ENCODE assay signal across 1 cellular context in the genomic region with DNA sequence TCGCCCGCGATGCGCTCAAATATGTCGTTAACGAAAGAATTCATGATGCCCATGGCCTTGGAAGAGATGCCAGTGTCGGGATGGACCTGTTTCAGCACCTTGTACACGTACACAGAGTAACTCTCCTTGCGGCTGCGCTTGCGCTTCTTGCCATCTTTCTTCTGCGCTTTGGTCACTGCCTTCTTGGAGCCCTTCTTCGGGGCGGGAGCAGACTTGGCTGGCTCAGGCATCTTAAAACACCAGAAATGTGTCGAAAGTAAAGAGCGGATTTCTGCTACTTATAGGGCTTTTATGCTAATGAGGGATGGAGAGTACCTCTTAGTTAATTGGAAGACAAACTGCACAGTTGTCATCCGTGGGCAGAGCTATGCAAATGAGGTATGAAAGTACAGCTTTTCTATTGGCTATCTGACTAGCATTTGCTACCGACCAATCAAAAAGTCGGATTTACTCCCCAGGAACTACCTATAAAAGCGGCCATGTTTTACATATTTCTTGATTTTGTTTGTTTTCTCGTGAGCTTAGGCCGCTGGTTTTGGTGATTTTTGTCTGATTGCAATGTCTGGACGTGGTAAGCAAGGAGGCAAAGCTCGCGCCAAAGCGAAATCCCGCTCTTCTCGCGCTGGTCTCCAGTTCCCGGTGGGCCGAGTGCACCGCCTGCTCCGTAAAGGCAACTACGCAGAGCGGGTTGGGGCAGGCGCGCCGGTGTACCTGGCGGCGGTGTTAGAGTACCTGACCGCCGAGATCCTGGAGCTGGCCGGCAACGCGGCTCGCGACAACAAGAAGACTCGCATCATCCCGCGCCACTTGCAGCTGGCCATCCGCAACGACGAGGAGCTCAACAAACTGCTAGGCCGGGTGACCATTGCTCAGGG.
TF ChIP-seq lines count a peak whose summit lies in the region.

No MANE protein-coding gene starts in this region.

TF ChIP-seq in K562, 482 proteins besides CTCF, POLR2A, EP300 and RAD21 (continued from another document and continues in another):
- TF ChIP-seq, protein P1, sequence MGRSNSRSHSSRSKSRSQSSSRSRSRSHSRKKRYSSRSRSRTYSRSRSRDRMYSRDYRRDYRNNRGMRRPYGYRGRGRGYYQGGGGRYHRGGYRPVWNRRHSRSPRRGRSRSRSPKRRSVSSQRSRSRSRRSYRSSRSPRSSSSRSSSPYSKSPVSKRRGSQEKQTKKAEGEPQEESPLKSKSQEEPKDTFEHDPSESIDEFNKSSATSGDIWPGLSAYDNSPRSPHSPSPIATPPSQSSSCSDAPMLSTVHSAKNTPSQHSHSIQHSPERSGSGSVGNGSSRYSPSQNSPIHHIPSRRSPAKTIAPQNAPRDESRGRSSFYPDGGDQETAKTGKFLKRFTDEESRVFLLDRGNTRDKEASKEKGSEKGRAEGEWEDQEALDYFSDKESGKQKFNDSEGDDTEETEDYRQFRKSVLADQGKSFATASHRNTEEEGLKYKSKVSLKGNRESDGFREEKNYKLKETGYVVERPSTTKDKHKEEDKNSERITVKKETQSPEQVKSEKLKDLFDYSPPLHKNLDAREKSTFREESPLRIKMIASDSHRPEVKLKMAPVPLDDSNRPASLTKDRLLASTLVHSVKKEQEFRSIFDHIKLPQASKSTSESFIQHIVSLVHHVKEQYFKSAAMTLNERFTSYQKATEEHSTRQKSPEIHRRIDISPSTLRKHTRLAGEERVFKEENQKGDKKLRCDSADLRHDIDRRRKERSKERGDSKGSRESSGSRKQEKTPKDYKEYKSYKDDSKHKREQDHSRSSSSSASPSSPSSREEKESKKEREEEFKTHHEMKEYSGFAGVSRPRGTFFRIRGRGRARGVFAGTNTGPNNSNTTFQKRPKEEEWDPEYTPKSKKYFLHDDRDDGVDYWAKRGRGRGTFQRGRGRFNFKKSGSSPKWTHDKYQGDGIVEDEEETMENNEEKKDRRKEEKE (IDR thresholded peaks at IDR 0.05; ENCODE audit: borderline replicate concordance in 1 of 2, control insufficient read depth in 1 of 2, low read depth in 2 of 2, low read length in 1 of 2) = peak in 1 of 2 experiments; percentile 96; a peak in 2 of 4 replicates
- TF ChIP-seq CAMTA2 (CRISPR knock-in tag; conservative IDR thresholded peaks at IDR 0.05) (0 out of 2 replicates have a peak, but pooled peaks have one; percentile 62), HNRNPL (IDR thresholded peaks at IDR 0.05; ENCODE audit: low read depth, low read length) (peak; percentile 96), ZBTB7A (IDR thresholded peaks at IDR 0.05; ENCODE audit: borderline replicate concordance, control insufficient read depth, low read depth, low read length) (no peak), ETS2 (tag; IDR thresholded peaks at IDR 0.05; ENCODE audit: borderline replicate concordance, poor library complexity, severe bottlenecking) (no peak), GTF2A2 (tag; IDR thresholded peaks at IDR 0.05) (peak; percentile 97), CBFA2T2 (conservative IDR thresholded peaks at IDR 0.05) (no peak), MAZ (CRISPR knock-in tag; conservative IDR thresholded peaks at IDR 0.05 in 1 of 2, IDR thresholded peaks at IDR 0.05 in 1 of 2) (peak; percentile 6 to 75), ZFPM2 (CRISPR knock-in tag; IDR thresholded peaks at IDR 0.05) (0 out of 2 replicates have a peak, but pooled peaks have one; percentile 71), NR1H2 (CRISPR knock-in tag; IDR thresholded peaks at IDR 0.05) (peak; percentile 54; the same call in 1 of the 2 replicates), BRD4 (IDR thresholded peaks at IDR 0.05) (peak; percentile 92; the same call in 1 of the 2 replicates), ZBED1 (IDR thresholded peaks at IDR 0.05) (peak; percentile 95), HDAC8 (tag; IDR thresholded peaks at IDR 0.05) (no peak; the same call in 1 of the 2 replicates), MCM5 (IDR thresholded peaks at IDR 0.05; ENCODE audit: low read depth) (no peak), NFXL1 (CRISPR knock-in tag; IDR thresholded peaks at IDR 0.05) (no peak), NFATC3 (IDR thresholded peaks at IDR 0.05) (no peak), ETV1 (tag; conservative IDR thresholded peaks at IDR 0.05; ENCODE audit: low read depth) (no peak), SP2 (IDR thresholded peaks at IDR 0.05; ENCODE audit: extremely low read depth, low read depth, low read length, poor library complexity, severe bottlenecking) (no peak)
- TF ChIP-seq, protein P2, sequence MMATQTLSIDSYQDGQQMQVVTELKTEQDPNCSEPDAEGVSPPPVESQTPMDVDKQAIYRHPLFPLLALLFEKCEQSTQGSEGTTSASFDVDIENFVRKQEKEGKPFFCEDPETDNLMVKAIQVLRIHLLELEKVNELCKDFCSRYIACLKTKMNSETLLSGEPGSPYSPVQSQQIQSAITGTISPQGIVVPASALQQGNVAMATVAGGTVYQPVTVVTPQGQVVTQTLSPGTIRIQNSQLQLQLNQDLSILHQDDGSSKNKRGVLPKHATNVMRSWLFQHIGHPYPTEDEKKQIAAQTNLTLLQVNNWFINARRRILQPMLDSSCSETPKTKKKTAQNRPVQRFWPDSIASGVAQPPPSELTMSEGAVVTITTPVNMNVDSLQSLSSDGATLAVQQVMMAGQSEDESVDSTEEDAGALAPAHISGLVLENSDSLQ (IDR thresholded peaks at IDR 0.05) = no peak
- TF ChIP-seq, protein P3, sequence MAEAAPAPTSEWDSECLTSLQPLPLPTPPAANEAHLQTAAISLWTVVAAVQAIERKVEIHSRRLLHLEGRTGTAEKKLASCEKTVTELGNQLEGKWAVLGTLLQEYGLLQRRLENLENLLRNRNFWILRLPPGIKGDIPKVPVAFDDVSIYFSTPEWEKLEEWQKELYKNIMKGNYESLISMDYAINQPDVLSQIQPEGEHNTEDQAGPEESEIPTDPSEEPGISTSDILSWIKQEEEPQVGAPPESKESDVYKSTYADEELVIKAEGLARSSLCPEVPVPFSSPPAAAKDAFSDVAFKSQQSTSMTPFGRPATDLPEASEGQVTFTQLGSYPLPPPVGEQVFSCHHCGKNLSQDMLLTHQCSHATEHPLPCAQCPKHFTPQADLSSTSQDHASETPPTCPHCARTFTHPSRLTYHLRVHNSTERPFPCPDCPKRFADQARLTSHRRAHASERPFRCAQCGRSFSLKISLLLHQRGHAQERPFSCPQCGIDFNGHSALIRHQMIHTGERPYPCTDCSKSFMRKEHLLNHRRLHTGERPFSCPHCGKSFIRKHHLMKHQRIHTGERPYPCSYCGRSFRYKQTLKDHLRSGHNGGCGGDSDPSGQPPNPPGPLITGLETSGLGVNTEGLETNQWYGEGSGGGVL (CRISPR knock-in tag; IDR thresholded peaks at IDR 0.05) = no peak
- TF ChIP-seq, protein P4, sequence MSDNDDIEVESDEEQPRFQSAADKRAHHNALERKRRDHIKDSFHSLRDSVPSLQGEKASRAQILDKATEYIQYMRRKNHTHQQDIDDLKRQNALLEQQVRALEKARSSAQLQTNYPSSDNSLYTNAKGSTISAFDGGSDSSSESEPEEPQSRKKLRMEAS (CRISPR knock-in tag; IDR thresholded peaks at IDR 0.05) = peak; percentile 70
- TF ChIP-seq, protein P5, sequence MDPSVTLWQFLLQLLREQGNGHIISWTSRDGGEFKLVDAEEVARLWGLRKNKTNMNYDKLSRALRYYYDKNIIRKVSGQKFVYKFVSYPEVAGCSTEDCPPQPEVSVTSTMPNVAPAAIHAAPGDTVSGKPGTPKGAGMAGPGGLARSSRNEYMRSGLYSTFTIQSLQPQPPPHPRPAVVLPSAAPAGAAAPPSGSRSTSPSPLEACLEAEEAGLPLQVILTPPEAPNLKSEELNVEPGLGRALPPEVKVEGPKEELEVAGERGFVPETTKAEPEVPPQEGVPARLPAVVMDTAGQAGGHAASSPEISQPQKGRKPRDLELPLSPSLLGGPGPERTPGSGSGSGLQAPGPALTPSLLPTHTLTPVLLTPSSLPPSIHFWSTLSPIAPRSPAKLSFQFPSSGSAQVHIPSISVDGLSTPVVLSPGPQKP (CRISPR knock-in tag; IDR thresholded peaks at IDR 0.05) = no peak
- TF ChIP-seq, protein P6, sequence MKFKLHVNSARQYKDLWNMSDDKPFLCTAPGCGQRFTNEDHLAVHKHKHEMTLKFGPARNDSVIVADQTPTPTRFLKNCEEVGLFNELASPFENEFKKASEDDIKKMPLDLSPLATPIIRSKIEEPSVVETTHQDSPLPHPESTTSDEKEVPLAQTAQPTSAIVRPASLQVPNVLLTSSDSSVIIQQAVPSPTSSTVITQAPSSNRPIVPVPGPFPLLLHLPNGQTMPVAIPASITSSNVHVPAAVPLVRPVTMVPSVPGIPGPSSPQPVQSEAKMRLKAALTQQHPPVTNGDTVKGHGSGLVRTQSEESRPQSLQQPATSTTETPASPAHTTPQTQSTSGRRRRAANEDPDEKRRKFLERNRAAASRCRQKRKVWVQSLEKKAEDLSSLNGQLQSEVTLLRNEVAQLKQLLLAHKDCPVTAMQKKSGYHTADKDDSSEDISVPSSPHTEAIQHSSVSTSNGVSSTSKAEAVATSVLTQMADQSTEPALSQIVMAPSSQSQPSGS (CRISPR knock-in tag; IDR thresholded peaks at IDR 0.05) = no peak
- TF ChIP-seq, protein P7, sequence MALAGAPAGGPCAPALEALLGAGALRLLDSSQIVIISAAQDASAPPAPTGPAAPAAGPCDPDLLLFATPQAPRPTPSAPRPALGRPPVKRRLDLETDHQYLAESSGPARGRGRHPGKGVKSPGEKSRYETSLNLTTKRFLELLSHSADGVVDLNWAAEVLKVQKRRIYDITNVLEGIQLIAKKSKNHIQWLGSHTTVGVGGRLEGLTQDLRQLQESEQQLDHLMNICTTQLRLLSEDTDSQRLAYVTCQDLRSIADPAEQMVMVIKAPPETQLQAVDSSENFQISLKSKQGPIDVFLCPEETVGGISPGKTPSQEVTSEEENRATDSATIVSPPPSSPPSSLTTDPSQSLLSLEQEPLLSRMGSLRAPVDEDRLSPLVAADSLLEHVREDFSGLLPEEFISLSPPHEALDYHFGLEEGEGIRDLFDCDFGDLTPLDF (CRISPR knock-in tag; IDR thresholded peaks at IDR 0.05) = peak; percentile 90
- TF ChIP-seq, protein P8, sequence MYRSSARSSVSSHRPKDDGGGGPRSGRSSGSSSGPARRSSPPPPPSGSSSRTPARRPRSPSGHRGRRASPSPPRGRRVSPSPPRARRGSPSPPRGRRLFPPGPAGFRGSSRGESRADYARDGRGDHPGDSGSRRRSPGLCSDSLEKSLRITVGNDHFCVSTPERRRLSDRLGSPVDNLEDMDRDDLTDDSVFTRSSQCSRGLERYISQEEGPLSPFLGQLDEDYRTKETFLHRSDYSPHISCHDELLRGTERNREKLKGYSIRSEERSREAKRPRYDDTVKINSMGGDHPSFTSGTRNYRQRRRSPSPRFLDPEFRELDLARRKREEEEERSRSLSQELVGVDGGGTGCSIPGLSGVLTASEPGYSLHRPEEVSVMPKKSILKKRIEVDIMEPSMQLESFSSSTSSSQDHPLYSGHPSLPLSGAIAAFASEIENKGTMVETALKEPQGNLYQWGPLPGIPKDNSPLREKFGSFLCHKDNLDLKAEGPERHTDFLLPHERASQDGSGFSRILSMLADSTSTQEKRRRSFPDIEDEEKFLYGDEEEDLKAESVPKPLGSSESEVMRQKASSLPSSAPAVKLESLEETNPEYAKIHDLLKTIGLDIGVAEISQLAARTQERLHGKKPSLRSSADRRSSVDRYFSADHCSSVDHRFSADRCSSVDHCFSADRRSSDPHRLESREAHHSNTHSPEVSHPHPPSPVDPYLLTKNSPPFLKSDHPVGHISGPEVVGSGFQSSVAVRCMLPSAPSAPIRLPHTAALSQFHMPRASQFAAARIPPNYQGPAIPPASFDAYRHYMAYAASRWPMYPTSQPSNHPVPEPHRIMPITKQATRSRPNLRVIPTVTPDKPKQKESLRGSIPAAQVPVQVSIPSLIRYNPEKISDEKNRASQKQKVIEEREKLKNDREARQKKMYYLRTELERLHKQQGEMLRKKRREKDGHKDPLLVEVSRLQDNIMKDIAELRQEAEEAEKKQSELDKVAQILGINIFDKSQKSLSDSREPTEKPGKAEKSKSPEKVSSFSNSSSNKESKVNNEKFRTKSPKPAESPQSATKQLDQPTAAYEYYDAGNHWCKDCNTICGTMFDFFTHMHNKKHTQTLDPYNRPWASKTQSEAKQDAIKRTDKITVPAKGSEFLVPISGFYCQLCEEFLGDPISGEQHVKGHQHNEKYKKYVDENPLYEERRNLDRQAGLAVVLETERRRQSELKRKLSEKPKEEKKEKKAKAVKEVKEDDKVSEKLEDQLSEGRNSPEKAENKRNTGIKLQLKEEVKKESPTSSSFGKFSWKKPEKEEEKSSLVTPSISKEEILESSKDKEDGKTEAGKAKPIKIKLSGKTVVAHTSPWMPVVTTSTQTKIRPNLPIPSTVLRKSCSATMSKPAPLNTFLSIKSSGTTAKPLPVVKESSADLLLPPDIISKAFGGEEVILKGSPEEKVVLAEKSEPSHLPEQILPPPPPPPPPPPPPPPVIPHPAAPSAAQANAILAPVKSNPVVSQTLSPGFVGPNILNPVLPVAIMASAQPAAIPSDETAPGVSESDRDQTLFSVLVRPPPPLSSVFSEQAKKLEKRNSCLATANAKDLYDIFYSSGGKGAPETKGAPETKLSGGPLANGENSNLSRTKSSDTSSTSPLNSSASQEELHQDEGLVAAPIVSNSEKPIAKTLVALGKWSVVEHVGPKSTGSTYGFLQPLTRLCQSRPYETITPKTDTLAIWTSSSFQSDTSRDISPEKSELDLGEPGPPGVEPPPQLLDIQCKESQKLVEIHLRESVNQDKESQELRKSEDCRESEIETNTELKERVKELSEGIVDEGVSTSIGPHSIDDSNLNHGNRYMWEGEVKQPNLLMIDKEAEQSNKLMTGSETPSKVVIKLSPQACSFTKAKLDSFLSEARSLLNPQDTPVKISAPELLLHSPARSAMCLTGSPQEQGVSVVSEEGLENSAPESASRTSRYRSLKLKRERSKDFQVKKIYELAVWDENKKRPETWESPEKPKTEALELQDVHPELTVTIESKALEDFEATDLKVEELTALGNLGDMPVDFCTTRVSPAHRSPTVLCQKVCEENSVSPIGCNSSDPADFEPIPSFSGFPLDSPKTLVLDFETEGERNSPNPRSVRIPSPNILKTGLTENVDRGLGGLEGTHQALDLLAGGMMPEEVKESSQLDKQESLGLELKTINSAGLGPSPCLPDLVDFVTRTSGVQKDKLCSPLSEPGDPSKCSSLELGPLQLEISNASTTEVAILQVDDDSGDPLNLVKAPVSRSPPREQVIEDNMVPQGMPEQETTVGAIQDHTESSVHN (IDR thresholded peaks at IDR 0.05; ENCODE audit: borderline replicate concordance in 1 of 2, low read depth in 1 of 2) = no peak
- TF ChIP-seq, protein P9, sequence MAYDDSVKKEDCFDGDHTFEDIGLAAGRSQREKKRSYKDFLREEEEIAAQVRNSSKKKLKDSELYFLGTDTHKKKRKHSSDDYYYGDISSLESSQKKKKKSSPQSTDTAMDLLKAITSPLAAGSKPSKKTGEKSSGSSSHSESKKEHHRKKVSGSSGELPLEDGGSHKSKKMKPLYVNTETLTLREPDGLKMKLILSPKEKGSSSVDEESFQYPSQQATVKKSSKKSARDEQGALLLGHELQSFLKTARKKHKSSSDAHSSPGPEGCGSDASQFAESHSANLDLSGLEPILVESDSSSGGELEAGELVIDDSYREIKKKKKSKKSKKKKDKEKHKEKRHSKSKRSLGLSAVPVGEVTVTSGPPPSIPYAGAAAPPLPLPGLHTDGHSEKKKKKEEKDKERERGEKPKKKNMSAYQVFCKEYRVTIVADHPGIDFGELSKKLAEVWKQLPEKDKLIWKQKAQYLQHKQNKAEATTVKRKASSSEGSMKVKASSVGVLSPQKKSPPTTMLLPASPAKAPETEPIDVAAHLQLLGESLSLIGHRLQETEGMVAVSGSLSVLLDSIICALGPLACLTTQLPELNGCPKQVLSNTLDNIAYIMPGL (CRISPR knock-in tag; IDR thresholded peaks at IDR 0.05) = peak; percentile 38
- TF ChIP-seq, protein P10, sequence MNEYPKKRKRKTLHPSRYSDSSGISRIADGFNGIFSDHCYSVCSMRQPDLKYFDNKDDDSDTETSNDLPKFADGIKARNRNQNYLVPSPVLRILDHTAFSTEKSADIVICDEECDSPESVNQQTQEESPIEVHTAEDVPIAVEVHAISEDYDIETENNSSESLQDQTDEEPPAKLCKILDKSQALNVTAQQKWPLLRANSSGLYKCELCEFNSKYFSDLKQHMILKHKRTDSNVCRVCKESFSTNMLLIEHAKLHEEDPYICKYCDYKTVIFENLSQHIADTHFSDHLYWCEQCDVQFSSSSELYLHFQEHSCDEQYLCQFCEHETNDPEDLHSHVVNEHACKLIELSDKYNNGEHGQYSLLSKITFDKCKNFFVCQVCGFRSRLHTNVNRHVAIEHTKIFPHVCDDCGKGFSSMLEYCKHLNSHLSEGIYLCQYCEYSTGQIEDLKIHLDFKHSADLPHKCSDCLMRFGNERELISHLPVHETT (CRISPR knock-in tag; conservative IDR thresholded peaks at IDR 0.05 in 1 of 2, IDR thresholded peaks at IDR 0.05 in 1 of 2) = no peak; a peak in 2 of 4 replicates
